16 cellular contexts compared by ENCODE assay signal in genomic region chr4:2595436-2595835, GRCh38. TPM values are rescaled to one million over a fixed set of nuclear protein-coding genes. Genes with fewer than 3 reads are reported as not detected.
A peak's percentile ranks its signal among the peaks of the same experiment; 100 is the strongest.
DNase-seq lines count a peak whose midpoint lies in the region; ATAC-seq and TF ChIP-seq lines count a peak whose summit lies in the region.
"Had no signal": no experiment of that assay in that cellular context is flagged by ENCODE, and none has a peak within 500 bp of the region (broad histone marks: within the 10 kb centered on the region; RNA-seq: fewer than 3 reads in every experiment).

No MANE protein-coding gene starts in this region.

- peaks cover 76% of the 10 kb centered on the region for H3K4me1 Mint-ChIP-seq in activated T-cell treated with anti-CD3 and anti-CD28 coated beads, Interleukin-2, amount 50 U/mL, for 24 hours (ENCODE audit: low read depth)

- H3K4me2 ChIP-seq in hepatocyte, result peak overlapping the region; percentile 3
- no peak overlapping the region for H3K4me2 ChIP-seq in smooth muscle cell
- H3K4me2 ChIP-seq: KMS-11 had no signal

- H3K36me3 ChIP-seq in hepatocyte (replicated peaks; ENCODE audit: insufficient read depth, low read depth) (no peaks in the 10 kb centered on the region), smooth muscle cell (ENCODE audit: low read depth) (no peaks in the 10 kb centered on the region)
- H3K36me3 ChIP-seq: vagina had no signal

- no peak overlapping the region for H3K4me3 Mint-ChIP-seq in activated T-cell treated with anti-CD3 and anti-CD28 coated beads, Interleukin-2, amount 50 U/mL, for 24 hours
- H3K4me3 Mint-ChIP-seq: stimulated activated naive CD8-positive, alpha-beta T cell treated with anti-CD3 and anti-CD28 coated beads, Interleukin-15, Interleukin-2, amounts not matched to agents 100 ng/mL and 50 ng/mL, for 24 hours had no signal

- DNase-seq in activated T-cell treated with anti-CD3 and anti-CD28 coated beads, Interleukin-2, amount 50 U/mL, for 24 hours, result no peak
- DNase-seq in activated T-cell treated with anti-CD3 and anti-CD28 coated beads, Interleukin-2, amount 50 U/mL, for 1 hour, result no peak
- DNase-seq in hepatocyte (ENCODE audit: low spot score), result no peak
- DNase-seq in smooth muscle cell (lab: John Stamatoyannopoulos, UW; ENCODE audit: unreplicated experiment), result no peak
- DNase-seq in activated CD4-positive, alpha-beta T cell treated with anti-CD3 and anti-CD28 coated beads for 48 hours, result no peak
- no peak for DNase-seq in occipital lobe (lab: John Stamatoyannopoulos, UW)
- DNase-seq: activated gamma-delta T cell treated with Interleukin-2 at 50 U/mL for 16 hours, brain microvascular endothelial cell, kidney glomerular epithelial cell, NCI-H2171, NCI-H82 had no signal

- H3K9me2 ChIP-seq in hepatocyte (replicated peaks; ENCODE audit: insufficient read depth), result no peaks in the 10 kb centered on the region

- ATAC-seq in SK-N-SH treated with all-trans-retinoic acid at 6 μM for 48 hours (peak; percentile 43; the same call in 2 of the 3 replicates), HG03457 (IDR thresholded peaks at IDR 0.05; ENCODE audit: unreplicated experiment) (no peak)

- H3F3A ChIP-seq in smooth muscle cell (ENCODE audit: low read depth), result peaks cover 10% of the 10 kb centered on the region

- H2AFZ ChIP-seq in hepatocyte (no peak overlapping the region), smooth muscle cell (ENCODE audit: low read depth) (no peak overlapping the region)

- peaks cover 38% of the 10 kb centered on the region for H3K4me1 ChIP-seq in hepatocyte (ENCODE audit: insufficient read depth)
- peaks cover 16% of the 10 kb centered on the region for H3K4me1 ChIP-seq in smooth muscle cell (ENCODE audit: low read depth)

- H3K9me3 Mint-ChIP-seq in activated T-cell treated with anti-CD3 and anti-CD28 coated beads, Interleukin-2, amount 50 U/mL, for 24 hours, result no peaks in the 10 kb centered on the region
- H3K9me3 Mint-ChIP-seq: stimulated activated naive CD8-positive, alpha-beta T cell treated with anti-CD3 and anti-CD28 coated beads, Interleukin-15, Interleukin-2, amounts not matched to agents 100 ng/mL and 50 ng/mL, for 24 hours had no signal

- WGBS in hepatocyte (ENCODE audit: low lambda C conversion rate, missing lambda C conversion rate), result 20% methylated on average over 3 of the region's 3 CpGs
- 14% methylated on average over 3 of the region's 3 CpGs for WGBS in smooth muscle cell (ENCODE audit: low lambda C conversion rate)

- peak overlapping the region; percentile 27 for H3K27ac Mint-ChIP-seq in activated T-cell treated with anti-CD3 and anti-CD28 coated beads, Interleukin-2, amount 50 U/mL, for 24 hours
- H3K27ac Mint-ChIP-seq: stimulated activated naive CD8-positive, alpha-beta T cell treated with anti-CD3 and anti-CD28 coated beads, Interleukin-15, Interleukin-2, amounts not matched to agents 100 ng/mL and 50 ng/mL, for 24 hours had no signal

- H3K9me3 ChIP-seq in hepatocyte (ENCODE audit: low read depth) (no peaks in the 10 kb centered on the region), smooth muscle cell (replicated peaks; ENCODE audit: low read depth) (no peaks in the 10 kb centered on the region)
- H3K9me3 ChIP-seq: vagina had no signal

- H3K79me2 ChIP-seq in hepatocyte (peaks cover 100% of the 10 kb centered on the region), smooth muscle cell (ENCODE audit: low read depth) (peaks cover 94% of the 10 kb centered on the region)

- H3K27ac ChIP-seq in hepatocyte, result peak overlapping the region; percentile 33
- peak overlapping the region; percentile 40 for H3K27ac ChIP-seq in smooth muscle cell (ENCODE audit: low read depth)
- H3K27ac ChIP-seq: brain microvascular endothelial cell, KMS-11, vagina had no signal

- H3K4me3 ChIP-seq in hepatocyte, result no peak overlapping the region
- no peak overlapping the region for H3K4me3 ChIP-seq in smooth muscle cell
- H3K4me3 ChIP-seq: vagina had no signal

- TF ChIP-seq CTCF in hepatocyte (IDR thresholded peaks at IDR 0.05; ENCODE audit: poor library complexity) (no peak), smooth muscle cell (IDR thresholded peaks at IDR 0.05; ENCODE audit: borderline replicate concordance, insufficient read depth, poor library complexity, severe bottlenecking) (no peak)

- no peaks in the 10 kb centered on the region for H3K27me3 Mint-ChIP-seq in activated T-cell treated with anti-CD3 and anti-CD28 coated beads, Interleukin-2, amount 50 U/mL, for 24 hours
- H3K27me3 Mint-ChIP-seq: stimulated activated naive CD8-positive, alpha-beta T cell treated with anti-CD3 and anti-CD28 coated beads, Interleukin-15, Interleukin-2, amounts not matched to agents 100 ng/mL and 50 ng/mL, for 24 hours had no signal

- peaks cover 46% of the 10 kb centered on the region for H3K36me3 Mint-ChIP-seq in activated T-cell treated with anti-CD3 and anti-CD28 coated beads, Interleukin-2, amount 50 U/mL, for 24 hours (ENCODE audit: low read depth)

- H4K20me1 ChIP-seq in hepatocyte (ENCODE audit: insufficient read depth, poor library complexity, severe bottlenecking), result peaks cover 98% of the 10 kb centered on the region
- peaks cover 100% of the 10 kb centered on the region for H4K20me1 ChIP-seq in smooth muscle cell (ENCODE audit: low read depth)

- no peaks in the 10 kb centered on the region for H3K27me3 ChIP-seq in hepatocyte
- no peaks in the 10 kb centered on the region for H3K27me3 ChIP-seq in smooth muscle cell (ENCODE audit: low read depth)
- H3K27me3 ChIP-seq: brain microvascular endothelial cell, vagina had no signal

- no peak overlapping the region for H3K9ac ChIP-seq in smooth muscle cell (ENCODE audit: low read depth)
- H3K9ac ChIP-seq: KMS-11 had no signal

TF ChIP-seq in SK-N-SH treated with all-trans-retinoic acid at 6 μM for 48 hours, 23 proteins besides CTCF, POLR2A, EP300 and RAD21:
- TF ChIP-seq ZNF70 (CRISPR knock-in tag; IDR thresholded peaks at IDR 0.05), result no peak
- peak; percentile 90 for TF ChIP-seq TCF4 (CRISPR knock-in tag; IDR thresholded peaks at IDR 0.05; ENCODE audit: borderline replicate concordance)
- 0 out of 2 replicates have a peak, but pooled peaks have one; percentile 27 for TF ChIP-seq PPARA (CRISPR knock-in tag; IDR thresholded peaks at IDR 0.05; ENCODE audit: borderline replicate concordance)
- TF ChIP-seq, protein P1, sequence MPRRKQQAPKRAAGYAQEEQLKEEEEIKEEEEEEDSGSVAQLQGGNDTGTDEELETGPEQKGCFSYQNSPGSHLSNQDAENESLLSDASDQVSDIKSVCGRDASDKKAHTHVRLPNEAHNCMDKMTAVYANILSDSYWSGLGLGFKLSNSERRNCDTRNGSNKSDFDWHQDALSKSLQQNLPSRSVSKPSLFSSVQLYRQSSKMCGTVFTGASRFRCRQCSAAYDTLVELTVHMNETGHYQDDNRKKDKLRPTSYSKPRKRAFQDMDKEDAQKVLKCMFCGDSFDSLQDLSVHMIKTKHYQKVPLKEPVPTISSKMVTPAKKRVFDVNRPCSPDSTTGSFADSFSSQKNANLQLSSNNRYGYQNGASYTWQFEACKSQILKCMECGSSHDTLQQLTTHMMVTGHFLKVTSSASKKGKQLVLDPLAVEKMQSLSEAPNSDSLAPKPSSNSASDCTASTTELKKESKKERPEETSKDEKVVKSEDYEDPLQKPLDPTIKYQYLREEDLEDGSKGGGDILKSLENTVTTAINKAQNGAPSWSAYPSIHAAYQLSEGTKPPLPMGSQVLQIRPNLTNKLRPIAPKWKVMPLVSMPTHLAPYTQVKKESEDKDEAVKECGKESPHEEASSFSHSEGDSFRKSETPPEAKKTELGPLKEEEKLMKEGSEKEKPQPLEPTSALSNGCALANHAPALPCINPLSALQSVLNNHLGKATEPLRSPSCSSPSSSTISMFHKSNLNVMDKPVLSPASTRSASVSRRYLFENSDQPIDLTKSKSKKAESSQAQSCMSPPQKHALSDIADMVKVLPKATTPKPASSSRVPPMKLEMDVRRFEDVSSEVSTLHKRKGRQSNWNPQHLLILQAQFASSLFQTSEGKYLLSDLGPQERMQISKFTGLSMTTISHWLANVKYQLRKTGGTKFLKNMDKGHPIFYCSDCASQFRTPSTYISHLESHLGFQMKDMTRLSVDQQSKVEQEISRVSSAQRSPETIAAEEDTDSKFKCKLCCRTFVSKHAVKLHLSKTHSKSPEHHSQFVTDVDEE (CRISPR knock-in tag; IDR thresholded peaks at IDR 0.05), result peak; percentile 70; the same call in 1 of the 2 replicates

RNA-seq across cellular contexts. Expression of gene FAM193A, which starts 59.0 kb away (rescaled TPM):
- total RNA-seq in hepatocyte (9.8 and 15.8 TPM in 2 replicates), smooth muscle cell (7.8 and 12.2 TPM in 2 replicates), occipital lobe (15.0 TPM)
- polyA plus RNA-seq in hepatocyte (11.4 and 19.0 TPM in 2 replicates), smooth muscle cell (8.3 and 12.7 TPM in 2 replicates)
